In the genomic region with DNA sequence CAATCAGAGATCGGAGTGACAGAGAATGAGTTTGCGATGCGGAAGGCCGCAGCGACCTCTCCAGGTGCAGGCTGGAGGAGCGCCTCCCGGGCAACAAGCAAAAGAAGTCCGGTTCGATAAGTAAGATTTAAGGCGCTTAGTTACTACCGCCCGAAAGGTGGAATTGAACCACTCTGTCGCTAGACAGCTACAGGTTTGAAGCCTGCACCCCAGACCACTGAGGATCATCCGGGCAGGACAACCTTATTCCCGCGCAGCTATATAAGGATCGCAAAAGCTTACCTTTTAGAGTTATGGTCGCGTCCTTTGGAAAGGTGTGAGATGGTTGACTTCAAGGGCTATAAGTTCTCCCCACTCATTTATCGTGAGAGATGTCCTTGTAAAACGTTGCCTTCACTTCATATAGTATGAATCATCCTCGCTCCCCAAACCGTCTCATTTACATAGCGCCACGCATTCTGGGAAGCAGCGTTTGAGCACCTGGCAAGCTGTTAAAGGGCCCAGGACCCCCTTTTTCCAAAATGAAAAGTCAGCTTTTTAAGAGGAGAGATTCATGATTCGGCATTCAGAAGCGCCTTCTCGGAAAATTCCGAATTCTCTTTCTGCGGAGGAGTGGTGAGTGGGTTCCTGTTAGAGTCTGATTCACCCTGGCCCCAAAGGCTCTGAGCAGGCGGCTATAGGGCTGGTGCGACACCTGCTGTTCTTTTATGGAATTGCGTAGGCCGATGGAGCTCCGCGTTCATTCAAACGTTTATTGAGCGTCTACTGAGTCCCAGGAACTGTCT, we compare ENCODE assay signal across 8 cellular contexts. TPM values are rescaled to one million over a fixed set of nuclear protein-coding genes. Genes with fewer than 3 reads are reported as not detected.
A peak's percentile ranks its signal among the peaks of the same experiment; 100 is the strongest.
DNase-seq lines count a peak whose midpoint lies in the region; ATAC-seq, FAIRE-seq and TF ChIP-seq lines count a peak whose summit lies in the region.

No MANE protein-coding gene starts in this region.

- H3K9me3 ChIP-seq in pancreas = no peaks in the 10 kb centered on the region
- H3K9me3 ChIP-seq in tibial nerve = no peaks in the 10 kb centered on the region

- peak; percentile 75 for FAIRE-seq in pancreas (lab: Jason Lieb, UNC)

- H3K27ac Mint-ChIP-seq in activated naive CD4-positive, alpha-beta T cell treated with anti-CD3 and anti-CD28 coated beads, Interleukin-2, amount 50 U/mL, for 72 hours = peak overlapping the region; percentile 8 to 74

- TF ChIP-seq POLR2A in tibial nerve (IDR thresholded peaks at IDR 0.05) = peak; percentile 38 to 42

- 0% methylated on average over 39 of the region's 39 CpGs for WGBS in pancreas, 2 donors
- 2 to 3% methylated on average over 39 of the region's 39 CpGs for WGBS in tibial nerve, 2 donors

- H3K4me3 ChIP-seq in GM06990 (replicated peaks; ENCODE audit: low read depth, low read length) (peak overlapping the region; percentile 62), pancreas (peak overlapping the region in 3 of 4 donors; percentile 2 to 42 (median 41)), tibial nerve (peak overlapping the region; percentile 31 to 58 (median 54))

- H3K36me3 Mint-ChIP-seq in activated naive CD4-positive, alpha-beta T cell treated with anti-CD3 and anti-CD28 coated beads, Interleukin-2, amount 50 U/mL, for 72 hours = no peaks in the 10 kb centered on the region

- H3K9me3 Mint-ChIP-seq in activated naive CD4-positive, alpha-beta T cell treated with anti-CD3 and anti-CD28 coated beads, Interleukin-2, amount 50 U/mL, for 72 hours = no peaks in the 10 kb centered on the region

- H3K36me3 ChIP-seq in GM06990 (ENCODE audit: control insufficient read depth, insufficient read depth, low read length) = no peaks in the 10 kb centered on the region
- H3K36me3 ChIP-seq in pancreas = no peaks in the 10 kb centered on the region
- H3K36me3 ChIP-seq in tibial nerve = no peaks in the 10 kb centered on the region

- POLR2A ChIA-PET in HEK293T (lab: Yijun Ruan, JAX) = interaction anchor here (1.0 to 2.2 kb wide), 9 partner anchors 10 to 76 kb away, joined by 3 to 20 read pairs (median 6); partner anchors contain the start of gene FOSB

- DNase-seq in GM06990 (ENCODE audit: extremely low read depth, insufficient read length) = peak; percentile 89
- DNase-seq in HEK293T (ENCODE audit: extremely low spot score) = peak; percentile 76
- DNase-seq in MV-4-11 (lab: John Stamatoyannopoulos, UW) = peak; percentile 95
- DNase-seq in SK-N-DZ (ENCODE audit: low spot score) = peak; percentile 92
- DNase-seq in activated naive CD4-positive, alpha-beta T cell treated with anti-CD3 and anti-CD28 coated beads, Interleukin-2, amount 50 U/mL, for 72 hours (ENCODE audit: low spot score in 2 of 2) = peak; percentile 92 to 94
- DNase-seq in Right ventricle myocardium inferior (ENCODE audit: missing footprints) = peak; percentile 92
- DNase-seq in pancreas = peak; percentile 81 to 91 (median 88)
- DNase-seq in tibial nerve (ENCODE audit: low spot score in 2 of 2) = peak; percentile 71 to 89

- intact Hi-C loops in Right ventricle myocardium inferior (cut with DNase I) = loop anchor here (1.0 kb wide), 3 partner anchors 35 to 50 kb away; no protein-coding TSS in a partner anchor
- intact Hi-C loops in pancreas (cut with DNase I) = loop anchor here in 1 of 3 donors (2.0 kb wide), 1 partner anchor 40 kb away; no protein-coding TSS in a partner anchor

- TF ChIP-seq CTCF in GM06990 (IDR thresholded peaks at IDR 0.05; ENCODE audit: insufficient read depth, low read length, poor library complexity, severe bottlenecking) (peak; percentile 91), pancreas (IDR thresholded peaks at IDR 0.05) (peak; percentile 89 to 96 (median 94)), tibial nerve (IDR thresholded peaks at IDR 0.05) (peak; percentile 92 to 100 (median 95))

- no peaks in the 10 kb centered on the region for H3K27me3 ChIP-seq in GM06990 (replicated peaks; ENCODE audit: control insufficient read depth, insufficient read depth, low read length)
- H3K27me3 ChIP-seq in pancreas = no peaks in the 10 kb centered on the region
- peaks cover 0 to 12% of the 10 kb centered on the region in 2 donors for H3K27me3 ChIP-seq in tibial nerve

- H3K4me1 ChIP-seq in pancreas (peaks cover 0 to 4% (median 0%) of the 10 kb centered on the region in 3 donors), tibial nerve (peaks cover 0 to 27% (median 5%) of the 10 kb centered on the region in 4 donors)

- peak; percentile 76 to 82 for ATAC-seq in activated naive CD4-positive, alpha-beta T cell treated with anti-CD3 and anti-CD28 coated beads, Interleukin-2, amount 50 U/mL, for 72 hours
- ATAC-seq in Right ventricle myocardium inferior (peak; percentile 95), pancreas (peak; percentile 95 to 96 (median 95))

- CTCF ChIA-PET in HEK293T (lab: Yijun Ruan, JAX) = interaction anchor here (0.6 to 5.0 kb wide), 22 partner anchors 9 to 387 kb away, joined by 3 to 93 read pairs (median 4); partner anchors contain the start of genes FOSB, PPP1R13L, RTN2 and VASP

- peak; percentile 61 to 79 for TF ChIP-seq EP300 in tibial nerve (IDR thresholded peaks at IDR 0.05)

- H3K27ac ChIP-seq in pancreas (peak overlapping the region; percentile 94 to 97 (median 96)), tibial nerve (peak overlapping the region; percentile 92 to 99 (median 94))

TF ChIP-seq in HEK293T, 16 proteins besides CTCF, POLR2A, EP300 and RAD21:
- TF ChIP-seq ARNT (IDR thresholded peaks at IDR 0.05) (no peak), FOXK2 (IDR thresholded peaks at IDR 0.05) (no peak), NFRKB (IDR thresholded peaks at IDR 0.05) (no peak)
TF ChIP-seq in HEK293T: peak in this region for 0.

RNA-seq across cellular contexts. Expression of gene FOSB, which starts 10.8 kb away (rescaled TPM):
- polyA plus RNA-seq in SK-N-DZ (2014; cell fraction: cytosol; rRNA removed) = not detected in 2 replicates
- polyA plus RNA-seq in SK-N-DZ (2014; cell fraction: nucleus; rRNA removed) = not detected in 2 replicates
- total RNA-seq in activated naive CD4-positive, alpha-beta T cell treated with anti-CD3 and anti-CD28 coated beads, Interleukin-2, amount 50 U/mL, for 72 hours = 10 to 100 TPM; 19.9 to 37.6 TPM
- total RNA-seq in Right ventricle myocardium inferior (0.32 TPM), pancreas (10 to 100 TPM in 1 of 6 donors, 1 to 10 TPM in 3, under 1 TPM in 2; 0.79 to 17.0 (median 5.7) TPM), tibial nerve (1 to 10 TPM in 2 of 4 donors, under 1 TPM in 2; 0.60 to 4.9 (median 1.8) TPM)
- polyA plus RNA-seq in pancreas = 10 to 100 TPM; 12.9 to 21.6 TPM

RNA-seq across cellular contexts. Expression of gene RTN2, which starts 18.2 kb away (rescaled TPM):
- 35.2 and 50.4 TPM in 2 replicates for polyA plus RNA-seq in SK-N-DZ (2014; cell fraction: cytosol; rRNA removed)
- polyA plus RNA-seq in SK-N-DZ (2014; cell fraction: nucleus; rRNA removed) = 33.0 and 40.4 TPM in 2 replicates
- total RNA-seq in activated naive CD4-positive, alpha-beta T cell treated with anti-CD3 and anti-CD28 coated beads, Interleukin-2, amount 50 U/mL, for 72 hours = 1 to 10 TPM; 3.2 to 5.1 TPM
- 30.6 TPM for total RNA-seq in Right ventricle myocardium inferior
- 1 to 10 TPM; 2.1 to 6.3 (median 3.2) TPM for total RNA-seq in pancreas
- polyA plus RNA-seq in pancreas = 1 to 10 TPM; 4.4 to 9.5 TPM
- total RNA-seq in tibial nerve = 1 to 10 TPM; 1.5 to 5.9 (median 3.5) TPM

RNA-seq across cellular contexts. Expression of gene PPM1N, which starts 19.6 kb away (rescaled TPM):
- 7.6 and 9.1 TPM in 2 replicates for polyA plus RNA-seq in SK-N-DZ (2014; cell fraction: cytosol; rRNA removed)
- 13.0 and 15.0 TPM in 2 replicates for polyA plus RNA-seq in SK-N-DZ (2014; cell fraction: nucleus; rRNA removed)
- total RNA-seq in activated naive CD4-positive, alpha-beta T cell treated with anti-CD3 and anti-CD28 coated beads, Interleukin-2, amount 50 U/mL, for 72 hours = 1 to 10 TPM; 1.5 to 7.4 TPM
- total RNA-seq in Right ventricle myocardium inferior (0.65 TPM), pancreas (under 1 TPM; 0.22 to 0.41 (median 0.30) TPM), tibial nerve (1 to 10 TPM in 1 of 4 donors, under 1 TPM in 2, not detected in 1; 0.39 to 5.0 (median 0.60) TPM)
- polyA plus RNA-seq in pancreas = 1 to 10 TPM in 1 of 2 donors, under 1 TPM in 1; 0.53 to 2.1 TPM

RNA-seq across cellular contexts. Expression of gene VASP, which starts 28.6 kb away (rescaled TPM):
- polyA plus RNA-seq in SK-N-DZ (2014; cell fraction: cytosol; rRNA removed) = 20.3 and 20.6 TPM in 2 replicates
- 12.5 and 15.2 TPM in 2 replicates for polyA plus RNA-seq in SK-N-DZ (2014; cell fraction: nucleus; rRNA removed)
- total RNA-seq in activated naive CD4-positive, alpha-beta T cell treated with anti-CD3 and anti-CD28 coated beads, Interleukin-2, amount 50 U/mL, for 72 hours = 100 to 1,000 TPM in 1 of 2 donors, 10 to 100 TPM in 1; 76.8 to 156 TPM
- 49.0 TPM for total RNA-seq in Right ventricle myocardium inferior
- 10 to 100 TPM; 12.5 to 49.3 (median 25.1) TPM for total RNA-seq in pancreas
- polyA plus RNA-seq in pancreas = 10 to 100 TPM; 32.7 to 34.3 TPM
- 10 to 100 TPM; 39.1 to 74.4 (median 59.2) TPM for total RNA-seq in tibial nerve

RNA-seq across cellular contexts. Expression of gene ERCC1, which starts 54.9 kb away (rescaled TPM):
- polyA plus RNA-seq in SK-N-DZ (2014; cell fraction: cytosol; rRNA removed) = 85.0 and 101 TPM in 2 replicates
- 66.4 and 73.4 TPM in 2 replicates for polyA plus RNA-seq in SK-N-DZ (2014; cell fraction: nucleus; rRNA removed)
- total RNA-seq in activated naive CD4-positive, alpha-beta T cell treated with anti-CD3 and anti-CD28 coated beads, Interleukin-2, amount 50 U/mL, for 72 hours = 10 to 100 TPM in 1 of 2 donors, 1 to 10 TPM in 1; 9.7 to 60.7 TPM
- total RNA-seq in Right ventricle myocardium inferior (166 TPM), pancreas (10 to 100 TPM; 28.9 to 33.5 (median 32.9) TPM), tibial nerve (100 to 1,000 TPM in 2 of 4 donors, 10 to 100 TPM in 2; 95.5 to 161 (median 99.2) TPM)
- polyA plus RNA-seq in pancreas = 10 to 100 TPM; 35.3 to 42.3 TPM

Comparison
In these comparisons a context has a peak if more than half of its experiments do, and no peak if none do; other contexts are left out.
1. Peak in every context shown above with its lines: DNase-seq, ATAC-seq, H3K4me3 ChIP-seq and H3K27ac ChIP-seq.